ENCODE assay signal across 26 cellular contexts in the genomic region with DNA sequence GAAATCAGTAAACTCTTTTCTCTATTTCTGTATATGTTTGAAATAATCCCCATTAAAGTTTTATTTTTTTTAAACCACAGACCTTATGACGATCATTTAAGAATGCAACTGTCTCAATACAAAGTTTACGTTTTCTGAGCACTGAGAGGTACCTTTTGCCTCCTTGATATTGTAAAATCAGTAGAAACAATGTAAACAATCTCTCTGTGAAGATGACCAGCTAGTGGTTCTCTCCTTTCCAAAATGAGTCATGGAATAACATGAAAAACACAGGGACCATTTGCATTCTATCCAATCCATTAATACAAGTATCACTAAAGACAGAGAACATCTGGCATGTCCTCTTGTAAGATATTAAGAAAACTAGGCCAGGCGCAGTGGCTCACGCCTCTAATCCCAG.
"Had no signal": no experiment of that assay in that cellular context is flagged by ENCODE, and none has a peak within 500 bp of the region (broad histone marks: within the 10 kb centered on the region; RNA-seq: fewer than 3 reads in every experiment).

No MANE protein-coding gene starts in this region.

- DNase-seq: hippocampal formation; kidney; left colon; left lung; lower lobe of right lung; mammary epithelial cell; mesenchymal stem cell; naive thymus-derived CD8-positive, alpha-beta T cell; nucleus accumbens; pancreas; posterior cingulate gyrus; retina; right cardiac atrium; small intestine; spleen; stimulated activated CD4-positive, alpha-beta T cell treated with anti-CD3 and anti-CD28 coated beads, Interleukin-2, amount 100 ng/mL, for 48 hours; stimulated activated CD4-positive, alpha-beta T cell treated with anti-CD3 and anti-CD28 coated beads, Interleukin-4, amount 100 ng/mL, for 4 hours; stimulated activated CD8-positive, alpha-beta memory T cell treated with anti-CD3 and anti-CD28 coated beads, Interleukin-4, amount 100 ng/mL, for 48 hours; stimulated activated naive CD4-positive, alpha-beta T cell treated with Interleukin-2 at 50 U/mL for 16 hours; stimulated activated naive CD8-positive, alpha-beta T cell treated with anti-CD3 and anti-CD28 coated beads, Interleukin-15, amount 100 ng/mL, for 72 hours; substantia nigra; thyroid gland; transverse colon; upper lobe of left lung had no signal

- ATAC-seq: left colon; left lung; lower lobe of right lung; naive thymus-derived CD8-positive, alpha-beta T cell; pancreas; right cardiac atrium; sciatic nerve; stimulated activated memory B cell treated with anti-CD40 and anti-IgM and Interleukin-4, amounts not matched to agents 10 μg/mL and 1 μg/mL and 100 μg/mL, for 72 hours; stimulated activated naive CD8-positive, alpha-beta T cell treated with anti-CD3 and anti-CD28 coated beads, Interleukin-15, amount 100 ng/mL, for 72 hours had no signal
